10 cellular contexts compared by ENCODE assay signal in the genomic region with DNA sequence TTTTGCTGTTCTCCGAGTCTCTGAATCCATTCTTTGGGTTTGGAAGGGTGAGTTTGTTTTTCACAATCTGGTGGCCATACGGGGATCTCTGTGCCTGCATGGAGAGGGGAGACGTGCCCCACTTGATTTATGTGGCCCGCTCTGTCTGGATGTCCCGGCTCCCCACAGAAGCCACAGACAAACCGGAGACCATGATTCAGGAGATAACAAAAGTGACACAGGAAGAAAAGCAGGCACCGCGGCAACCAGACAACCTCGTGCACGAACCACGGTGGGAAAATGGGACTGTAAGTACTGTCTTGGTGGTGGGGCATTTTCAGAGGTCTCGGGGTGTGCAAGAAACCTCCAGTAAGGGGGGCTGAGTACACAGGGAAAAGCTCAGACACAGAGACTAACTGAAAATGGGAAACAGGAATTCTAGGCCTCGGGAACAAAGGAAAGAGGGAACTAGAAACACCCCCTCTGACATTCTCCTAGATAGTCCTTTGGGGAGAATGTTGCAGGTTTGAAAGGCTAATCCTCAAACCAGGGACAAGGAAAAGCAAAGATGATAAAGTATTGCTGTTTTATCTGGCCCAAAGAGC. TPM values are rescaled to one million over a fixed set of nuclear protein-coding genes. Genes with fewer than 3 reads are reported as not detected.
DNase-seq lines count a peak whose midpoint lies in the region; TF ChIP-seq lines count a peak whose summit lies in the region.
"Had no signal": no experiment of that assay in that cellular context is flagged by ENCODE, and none has a peak within 500 bp of the region (broad histone marks: within the 10 kb centered on the region; RNA-seq: fewer than 3 reads in every experiment).

No MANE protein-coding gene starts in this region.

- peaks cover 45 to 71% (median 60%) of the 10 kb centered on the region in 3 donors for H3K27me3 Mint-ChIP-seq in CD14-positive monocyte (ENCODE audit: low read depth in 3 of 3)
- no peaks in the 10 kb centered on the region for H3K27me3 Mint-ChIP-seq in mesothelial cell of epicardium (ENCODE audit: low read depth)

- H3K27me3 ChIP-seq in SJCRH30, result peaks cover 9% of the 10 kb centered on the region; the same call in 1 of the 2 replicates

- no peaks in the 10 kb centered on the region for H3K36me3 ChIP-seq in SJCRH30

- H3K9me3 Mint-ChIP-seq in CD14-positive monocyte (peaks cover 0 to 2% (median 0%) of the 10 kb centered on the region in 7 donors), mesothelial cell of epicardium (no peaks in the 10 kb centered on the region)

- no peaks in the 10 kb centered on the region for H3K4me1 ChIP-seq in SJCRH30

- DNase-seq in CD14-positive monocyte (ENCODE audit: low spot score) (no peak), NB4 (ENCODE audit: low read depth) (peak; percentile 65), mesothelial cell of epicardium (ENCODE audit: low spot score in 2 of 2, unreplicated experiment in 2 of 2) (peak in 1 of 2 experiments; percentile 41), GM03348 (ENCODE audit: low spot score) (no peak), SJCRH30 (no peak), amygdala (lab: John Stamatoyannopoulos, UW) (no peak), NCI-H2081 treated with DMSO at 0.1 percent for 48 hours (lab: John Stamatoyannopoulos, UW) (no peak)
- peak; percentile 73 for DNase-seq in activated effector memory CD4-positive, alpha-beta T cell treated with anti-CD3 and anti-CD28 coated beads, Interleukin-2, amount 50 U/mL, for 16 hours
- DNase-seq: dorsolateral prefrontal cortex, NCI-H526 treated with DMSO at 0.1 percent for 48 hours had no signal

- H3K36me3 Mint-ChIP-seq in CD14-positive monocyte (peaks cover 0 to 6% of the 10 kb centered on the region in 2 donors), mesothelial cell of epicardium (no peaks in the 10 kb centered on the region)

- TF ChIP-seq CTCF in CD14-positive monocyte (IDR thresholded peaks at IDR 0.05) (no peak), NB4 (IDR thresholded peaks at IDR 0.05; ENCODE audit: low read depth, low read length) (no peak), mesothelial cell of epicardium (IDR thresholded peaks at IDR 0.05; ENCODE audit: unreplicated experiment) (no peak)

- TF ChIP-seq POLR2A in NB4 (IDR thresholded peaks at IDR 0.05; ENCODE audit: extremely low read depth, insufficient read length), result no peak

- H3K9me3 ChIP-seq in SJCRH30 (replicated peaks), result no peaks in the 10 kb centered on the region

- H3K4me3 Mint-ChIP-seq in CD14-positive monocyte (peak overlapping the region; percentile 75 to 85), mesothelial cell of epicardium (peak overlapping the region; percentile 56)

- intact Hi-C loops in CD14-positive monocyte (cut with micrococcal nuclease), result loop anchor here in 1 of 2 donors (10.0 kb wide), 1 partner anchor 127 kb away; no protein-coding TSS in a partner anchor

- peak overlapping the region; percentile 32 for H3K4me3 ChIP-seq in NB4 (ENCODE audit: low read depth, low read length)
- no peak overlapping the region for H3K4me3 ChIP-seq in SJCRH30
- H3K4me3 ChIP-seq: dorsolateral prefrontal cortex had no signal

- H3K27ac Mint-ChIP-seq in CD14-positive monocyte, result peak overlapping the region in 2 of 7 donors; percentile 21 to 44
- H3K27ac Mint-ChIP-seq in mesothelial cell of epicardium, result peak overlapping the region; percentile 93

- H3K27ac ChIP-seq in SJCRH30, result no peak overlapping the region
- H3K27ac ChIP-seq: dorsolateral prefrontal cortex had no signal

- H3K4me1 Mint-ChIP-seq in CD14-positive monocyte (peaks cover 32% of the 10 kb centered on the region), mesothelial cell of epicardium (peaks cover 55% of the 10 kb centered on the region)

RNA-seq across cellular contexts. Expression of a gene that starts 22.1 kb away (rescaled TPM):
- 1 to 10 TPM; 3.2 to 3.6 TPM for polyA plus RNA-seq in CD14-positive monocyte
- 26.9 to 29.0 TPM (median 28.1 TPM) in 3 replicates for total RNA-seq in mesothelial cell of epicardium
- total RNA-seq in SJCRH30 (2014; rRNA removed; shearing (Covaris generic)), result 17.2 and 17.7 TPM in 2 replicates

RNA-seq across cellular contexts. Expression of a gene that starts 35.8 kb away (rescaled TPM):
- 10 to 100 TPM in 1 of 2 donors, 1 to 10 TPM in 1; 7.6 to 10.2 TPM for polyA plus RNA-seq in CD14-positive monocyte
- 55.8 to 60.2 TPM (median 60.1 TPM) in 3 replicates for total RNA-seq in mesothelial cell of epicardium
- 6.9 and 10.3 TPM in 2 replicates for total RNA-seq in SJCRH30 (2014; rRNA removed; shearing (Covaris generic))

Comparison
In these comparisons a context has a peak if more than half of its experiments do, and no peak if none do; other contexts are left out.
1. DNase-seq: peak in NB4 (single experiment) and activated effector memory CD4-positive, alpha-beta T cell treated with anti-CD3 and anti-CD28 coated beads, Interleukin-2, amount 50 U/mL, for 16 hours (single experiment); none in CD14-positive monocyte (single experiment), GM03348 (single experiment), SJCRH30 (0 of 2), amygdala (0 of 56) and NCI-H2081 treated with DMSO at 0.1 percent for 48 hours (single experiment).